In genomic region chr5:35867998-35868397, GRCh38 we compare ENCODE assay signal across 17 cellular contexts. TPM values are rescaled to one million over a fixed set of nuclear protein-coding genes. Genes with fewer than 3 reads are reported as not detected.
DNase-seq lines count a peak whose midpoint lies in the region; ATAC-seq and TF ChIP-seq lines count a peak whose summit lies in the region.
"Had no signal": no experiment of that assay in that cellular context is flagged by ENCODE, and none has a peak within 500 bp of the region (broad histone marks: within the 10 kb centered on the region; RNA-seq: fewer than 3 reads in every experiment).

No MANE protein-coding gene starts in this region.

- peaks cover 10% of the 10 kb centered on the region for H3K9me3 Mint-ChIP-seq in activated CD4-positive, alpha-beta T cell treated with anti-CD3 and anti-CD28 coated beads, Interleukin-2, amount 10 ng/mL, durations not matched to agents 7 days and 5 days
- no peaks in the 10 kb centered on the region for H3K9me3 Mint-ChIP-seq in central memory CD8-positive, alpha-beta T cell

- intact Hi-C loops in esophagus muscularis mucosa (cut with DNase I): no loop called here
- intact Hi-C loops in left lung (cut with DNase I): no loop called here

- DNase-seq in activated CD4-positive, alpha-beta T cell treated with anti-CD3 and anti-CD28 coated beads, Interleukin-2, amount 10 ng/mL, durations not matched to agents 7 days and 5 days: no peak
- DNase-seq in activated CD4-positive, alpha-beta T cell treated with anti-CD3 and anti-CD28 coated beads for 1 hour: no peak
- DNase-seq in central memory CD8-positive, alpha-beta T cell (ENCODE audit: low spot score in 2 of 2): no peak
- DNase-seq in esophagus muscularis mucosa (ENCODE audit: extremely low spot score): no peak
- no peak for DNase-seq in left lung
- DNase-seq: DMS79 treated with DMSO at 0.1 percent for 48 hours, GDM1, HCEC 1CT, Kasumi-1, NCI-H1417 treated with DMSO at 0.1 percent for 48 hours, NCI-H2029 treated with DMSO at 0.1 percent for 48 hours, NCI-H510A, SHP77 treated with DMSO at 0.1 percent for 48 hours had no signal

- H3K4me1 ChIP-seq in BLaER1 (peaks cover 72% of the 10 kb centered on the region), HEK293 (ENCODE audit: control insufficient read depth, insufficient read depth, low read length) (no peaks in the 10 kb centered on the region), esophagus muscularis mucosa (no peaks in the 10 kb centered on the region), left lung (peaks cover 0 to 3% of the 10 kb centered on the region in 2 donors)

- H4K20me1 ChIP-seq in BLaER1: peaks cover 78% of the 10 kb centered on the region

- H3K9ac ChIP-seq in BLaER1: peak overlapping the region; percentile 67

- POLR2A ChIA-PET in activated CD4-positive, alpha-beta T cell treated with anti-CD3 and anti-CD28 coated beads, Interleukin-2, amount 10 ng/mL, durations not matched to agents 7 days and 5 days (lab: Charles Lee): no interaction called here
- POLR2A ChIA-PET in HEK293 (lab: Yijun Ruan, JAX): no interaction called here

- H3K4me2 ChIP-seq in BLaER1: peak overlapping the region; percentile 66

- H3K4me3 Mint-ChIP-seq in activated CD4-positive, alpha-beta T cell treated with anti-CD3 and anti-CD28 coated beads, Interleukin-2, amount 10 ng/mL, durations not matched to agents 7 days and 5 days: no peak overlapping the region
- H3K4me3 Mint-ChIP-seq in central memory CD8-positive, alpha-beta T cell: peak overlapping the region; percentile 66

- H3K36me3 Mint-ChIP-seq in activated CD4-positive, alpha-beta T cell treated with anti-CD3 and anti-CD28 coated beads, Interleukin-2, amount 10 ng/mL, durations not matched to agents 7 days and 5 days (ENCODE audit: low read depth): peaks cover 92% of the 10 kb centered on the region
- H3K36me3 Mint-ChIP-seq in central memory CD8-positive, alpha-beta T cell (ENCODE audit: insufficient read depth): peaks cover 91% of the 10 kb centered on the region

- H3K4me1 Mint-ChIP-seq in activated CD4-positive, alpha-beta T cell treated with anti-CD3 and anti-CD28 coated beads, Interleukin-2, amount 10 ng/mL, durations not matched to agents 7 days and 5 days: peaks cover 81% of the 10 kb centered on the region
- H3K4me1 Mint-ChIP-seq in central memory CD8-positive, alpha-beta T cell: peaks cover 87% of the 10 kb centered on the region

- H3K27ac ChIP-seq in BLaER1: peak overlapping the region; percentile 79
- no peak overlapping the region for H3K27ac ChIP-seq in HEK293 (ENCODE audit: extremely low read depth, low read depth, low read length)
- no peak overlapping the region for H3K27ac ChIP-seq in esophagus muscularis mucosa (replicated peaks in 1 of 4)
- no peak overlapping the region for H3K27ac ChIP-seq in left lung
- H3K27ac ChIP-seq: C4-2B had no signal

- H3K27me3 Mint-ChIP-seq in activated CD4-positive, alpha-beta T cell treated with anti-CD3 and anti-CD28 coated beads, Interleukin-2, amount 10 ng/mL, durations not matched to agents 7 days and 5 days: no peaks in the 10 kb centered on the region
- no peaks in the 10 kb centered on the region for H3K27me3 Mint-ChIP-seq in central memory CD8-positive, alpha-beta T cell

- TF ChIP-seq CTCF in HEK293 (tag by site-specific recombination; IDR thresholded peaks at IDR 0.05) (no peak), esophagus muscularis mucosa (IDR thresholded peaks at IDR 0.05) (no peak), left lung (IDR thresholded peaks at IDR 0.05) (no peak)

- CTCF ChIA-PET in activated CD4-positive, alpha-beta T cell treated with anti-CD3 and anti-CD28 coated beads, Interleukin-2, amount 10 ng/mL, durations not matched to agents 7 days and 5 days (lab: Charles Lee): interaction anchor here (0.7 kb wide), 1 partner anchor 14 kb away, joined by 3 read pairs; no protein-coding TSS in a partner anchor
- CTCF ChIA-PET in HEK293 (lab: Yijun Ruan, JAX): interaction anchor here (0.8 kb wide), 1 partner anchor 56 kb away, joined by 3 read pairs; no protein-coding TSS in a partner anchor

- 94% methylated on average over 4 of the region's 4 CpGs for WGBS in esophagus muscularis mucosa

- no peak for TF ChIP-seq POLR2A in esophagus muscularis mucosa (IDR thresholded peaks at IDR 0.05; ENCODE audit: low read depth)

- TF ChIP-seq EP300 in esophagus muscularis mucosa (IDR thresholded peaks at IDR 0.05): no peak

- peak overlapping the region; percentile 50; the same call in 1 of the 2 replicates for H3K4me3 ChIP-seq in BLaER1
- H3K4me3 ChIP-seq in HEK293 (ENCODE audit: low read depth, low read length): no peak overlapping the region
- no peak overlapping the region for H3K4me3 ChIP-seq in esophagus muscularis mucosa
- no peak overlapping the region for H3K4me3 ChIP-seq in left lung

- ATAC-seq in central memory CD8-positive, alpha-beta T cell (replicated peaks; ENCODE audit: extremely low read depth, poor library complexity, severe bottlenecking): no peak
- no peak for ATAC-seq in HG02623 (IDR thresholded peaks at IDR 0.05; ENCODE audit: unreplicated experiment)
- ATAC-seq in left lung: no peak

- no peaks in the 10 kb centered on the region for H3K9me3 ChIP-seq in BLaER1
- no peaks in the 10 kb centered on the region for H3K9me3 ChIP-seq in HEK293 (ENCODE audit: control insufficient read depth, insufficient read depth, low read depth, low read length)
- H3K9me3 ChIP-seq in esophagus muscularis mucosa: no peaks in the 10 kb centered on the region
- H3K9me3 ChIP-seq in left lung: no peaks in the 10 kb centered on the region

- H3K27ac Mint-ChIP-seq in activated CD4-positive, alpha-beta T cell treated with anti-CD3 and anti-CD28 coated beads, Interleukin-2, amount 10 ng/mL, durations not matched to agents 7 days and 5 days: peak overlapping the region; percentile 66
- H3K27ac Mint-ChIP-seq in central memory CD8-positive, alpha-beta T cell (ENCODE audit: low read depth): peak overlapping the region; percentile 86

- H3K27me3 ChIP-seq in BLaER1 (no peaks in the 10 kb centered on the region), esophagus muscularis mucosa (no peaks in the 10 kb centered on the region), left lung (no peaks in the 10 kb centered on the region)

- H3K36me3 ChIP-seq in BLaER1: peaks cover 92% of the 10 kb centered on the region
- H3K36me3 ChIP-seq in HEK293 (ENCODE audit: control insufficient read depth in 2 of 2, insufficient read depth in 1 of 2, low read length in 2 of 2): no peaks in the 10 kb centered on the region
- no peaks in the 10 kb centered on the region for H3K36me3 ChIP-seq in esophagus muscularis mucosa
- peaks cover 0 to 63% of the 10 kb centered on the region in 2 donors for H3K36me3 ChIP-seq in left lung

TF ChIP-seq in HEK293, 187 proteins besides CTCF, POLR2A, EP300 and RAD21:
- TF ChIP-seq ZNF10 (tag by site-specific recombination; IDR thresholded peaks at IDR 0.05) (peak; percentile 86; the same call in 1 of the 2 replicates), ZNF266 (tag by site-specific recombination; IDR thresholded peaks at IDR 0.05; ENCODE audit: low read depth) (no peak), REPIN1 (tag by site-specific recombination; IDR thresholded peaks at IDR 0.05; ENCODE audit: low read depth) (no peak), KLF10 (tag by site-specific recombination; IDR thresholded peaks at IDR 0.05) (no peak), OVOL3 (tag by site-specific recombination; IDR thresholded peaks at IDR 0.05) (no peak), ZNF23 (tag by site-specific recombination; IDR thresholded peaks at IDR 0.05; ENCODE audit: borderline replicate concordance) (no peak), ZFP41 (tag by site-specific recombination; IDR thresholded peaks at IDR 0.05; ENCODE audit: borderline replicate concordance) (no peak)
TF ChIP-seq in HEK293: peak in this region for 1.

RNA-seq across cellular contexts. Expression of gene IL7R, which starts 11.3 kb away (rescaled TPM):
- total RNA-seq in activated CD4-positive, alpha-beta T cell treated with anti-CD3 and anti-CD28 coated beads, Interleukin-2, amount 10 ng/mL, durations not matched to agents 7 days and 5 days: 100 to 1,000 TPM; 451 to 533 TPM
- total RNA-seq in esophagus muscularis mucosa: 10 to 100 TPM in 1 of 4 donors, 1 to 10 TPM in 3; 2.8 to 10.6 (median 4.1) TPM
- total RNA-seq in left lung: 100 to 1,000 TPM; 101 to 144 TPM

Comparison
In these comparisons a context has a peak if more than half of its experiments do, and no peak if none do; other contexts are left out.
1. RNA of gene IL7R, which starts 11.3 kb away (total RNA-seq): 451 to 533 TPM in activated CD4-positive, alpha-beta T cell treated with anti-CD3 and anti-CD28 coated beads, Interleukin-2, amount 10 ng/mL, durations not matched to agents 7 days and 5 days and 101 to 144 TPM in left lung; 2.8 to 10.6 TPM in esophagus muscularis mucosa; every median in the first group is over 4 times any median in the second.